ENCODE assay signal across 16 cellular contexts in genomic region chr6:35663001-35663400, GRCh38. TPM values are rescaled to one million over a fixed set of nuclear protein-coding genes. Genes with fewer than 3 reads are reported as not detected.
A peak's percentile ranks its signal among the peaks of the same experiment; 100 is the strongest.
DNase-seq lines count a peak whose midpoint lies in the region; ATAC-seq and TF ChIP-seq lines count a peak whose summit lies in the region.
"Had no signal": no experiment of that assay in that cellular context is flagged by ENCODE, and none has a peak within 500 bp of the region (broad histone marks: within the 10 kb centered on the region; RNA-seq: fewer than 3 reads in every experiment).

No MANE protein-coding gene starts in this region.

- H3K4ac ChIP-seq in neuronal stem cell (ENCODE audit: low read length) = no peak overlapping the region

- H3K27ac ChIP-seq in CD8-positive, alpha-beta memory T cell (ENCODE audit: low read depth, low read length) = no peak overlapping the region
- H3K27ac ChIP-seq in Panc1 (ENCODE audit: low read length) (peak overlapping the region; percentile 59; the same call in 1 of the 2 replicates), neuronal stem cell (replicated peaks; ENCODE audit: low read length) (peak overlapping the region; percentile 8)
- H3K27ac ChIP-seq: uterus had no signal

- H4K8ac ChIP-seq in neuronal stem cell (ENCODE audit: low read depth, low read length) = no peak overlapping the region

- H2BK12ac ChIP-seq in neuronal stem cell (ENCODE audit: low read length) = no peak overlapping the region

- POLR2A ChIA-PET in CD8-positive, alpha-beta memory T cell (lab: Charles Lee) = interaction anchor here (0.6 to 1.4 kb wide), 3 partner anchors 57 to 430 kb away, joined by 3 to 8 read pairs (median 3); no protein-coding TSS in a partner anchor
- POLR2A ChIA-PET in Panc1 (lab: Charles Lee) = no interaction called here

- intact Hi-C loops in Panc1 (cut with micrococcal nuclease; ENCODE audit: unreplicated experiment) = no loop called here

- no peak overlapping the region for H2AK5ac ChIP-seq in neuronal stem cell (ENCODE audit: low read depth, low read length)

- no CpG with 5 or more reads among the region's 7 CpGs for WGBS in neuronal stem cell (ENCODE audit: extremely low coverage in 2 of 2, insufficient read length in 2 of 2, insufficient replicate concordance in 1 of 2), 2 donors

- no peaks in the 10 kb centered on the region for H3K36me3 Mint-ChIP-seq in CD8-positive, alpha-beta memory T cell
- H3K36me3 Mint-ChIP-seq: memory B cell had no signal

- H3K27me3 ChIP-seq in CD8-positive, alpha-beta memory T cell (ENCODE audit: insufficient read depth, low read length, poor library complexity, severe bottlenecking) = no peaks in the 10 kb centered on the region
- H3K27me3 ChIP-seq in Panc1 (ENCODE audit: control insufficient read depth, insufficient read depth, low read length) (no peaks in the 10 kb centered on the region), neuronal stem cell (ENCODE audit: control insufficient read depth in 3 of 3, insufficient read depth in 3 of 3, low read depth in 1 of 3, low read length in 3 of 3) (no peaks in the 10 kb centered on the region)
- H3K27me3 ChIP-seq: sigmoid colon, uterus had no signal

- peaks cover 9 to 30% (median 18%) of the 10 kb centered on the region in 3 donors for H3K4me1 Mint-ChIP-seq in CD8-positive, alpha-beta memory T cell

- H3K18ac ChIP-seq in neuronal stem cell (ENCODE audit: low read length) = no peak overlapping the region

- no peak overlapping the region for H2BK15ac ChIP-seq in neuronal stem cell (ENCODE audit: low read length)

- no peak for DNase-seq in CD8-positive, alpha-beta memory T cell
- DNase-seq in Panc1 (ENCODE audit: low read depth, low spot score) = no peak
- peak; percentile 39 for DNase-seq in fibroblast of villous mesenchyme (ENCODE audit: low read depth)
- peak; percentile 36 for DNase-seq in neuronal stem cell (ENCODE audit: low spot score)
- no peak for DNase-seq in NCI-H146 treated with DMSO at 0.1 percent for 48 hours (lab: John Stamatoyannopoulos, UW; ENCODE audit: unreplicated experiment)
- no peak for DNase-seq in activated effector memory CD4-positive, alpha-beta T cell treated with anti-CD3 and anti-CD28 coated beads, Interleukin-2, amount 50 U/mL, for 16 hours
- DNase-seq: activated CD4-positive, CD25-positive, alpha-beta regulatory T cell treated with anti-CD3 and anti-CD28 coated beads, Interleukin-2, amount 50 U/mL, for 72 hours; cerebellar nuclear complex; GOT3; NCI-H446; SHP77; sigmoid colon; uterus had no signal

- in situ Hi-C loops in Panc1 (cut with HindIII; ENCODE audit: low pct_unique_long_range_greater_than_20kb, low sequenced_read_pairs) = no loop called here

- peak overlapping the region; percentile 34 for H3K4me3 ChIP-seq in CD8-positive, alpha-beta memory T cell (ENCODE audit: low read length)
- H3K4me3 ChIP-seq in Panc1 (ENCODE audit: low read depth in 2 of 2, low read length in 2 of 2) (no peak overlapping the region), fibroblast of villous mesenchyme (ENCODE audit: low read depth, low read length) (no peak overlapping the region), neuronal stem cell (ENCODE audit: low read length in 2 of 2) (peak overlapping the region in 1 of 2 donors; percentile 5)
- H3K4me3 ChIP-seq: sigmoid colon, uterus had no signal

- H3K9ac ChIP-seq in neuronal stem cell (ENCODE audit: low read depth, low read length, poor library complexity) = no peak overlapping the region

- H2BK120ac ChIP-seq in neuronal stem cell (ENCODE audit: low read depth, low read length) = no peak overlapping the region

- BruUV-seq in Panc1 (replicated peaks; lab: Mats Ljungman, UMichigan) = no TSS peak

- no peak for TF ChIP-seq CTCF in Panc1 (IDR thresholded peaks at IDR 0.05)
- TF ChIP-seq CTCF in fibroblast of villous mesenchyme (IDR thresholded peaks at IDR 0.05; ENCODE audit: insufficient read depth, low read depth, low read length) = no peak

- H3K9me3 ChIP-seq in CD8-positive, alpha-beta memory T cell (ENCODE audit: low read length) = no peaks in the 10 kb centered on the region
- H3K9me3 ChIP-seq in Panc1 (ENCODE audit: control insufficient read depth, insufficient read depth, low read depth, low read length) = no peaks in the 10 kb centered on the region
- H3K9me3 ChIP-seq in neuronal stem cell (replicated peaks in 1 of 2; ENCODE audit: control insufficient read depth in 2 of 2, insufficient read depth in 1 of 2, low read depth in 1 of 2, low read length in 2 of 2) = peaks cover 0 to 2% of the 10 kb centered on the region in 2 donors
- H3K9me3 ChIP-seq: sigmoid colon, uterus had no signal

- peaks cover 51% of the 10 kb centered on the region for H3K4me1 ChIP-seq in CD8-positive, alpha-beta memory T cell (ENCODE audit: insufficient read depth, low read length)
- H3K4me1 ChIP-seq in Panc1 (ENCODE audit: control insufficient read depth, insufficient read depth, low read length) (peaks cover 18% of the 10 kb centered on the region), neuronal stem cell (ENCODE audit: control insufficient read depth in 2 of 2, insufficient read depth in 1 of 2, low read depth in 1 of 2, low read length in 2 of 2) (peaks cover 4 to 19% of the 10 kb centered on the region in 2 donors)
- H3K4me1 ChIP-seq: uterus had no signal

- no peak overlapping the region for H3K23ac ChIP-seq in neuronal stem cell (ENCODE audit: low read depth, low read length, poor library complexity)

- no peak overlapping the region for H4K91ac ChIP-seq in neuronal stem cell (ENCODE audit: low read depth, low read length, poor library complexity)

- peak; percentile 53 for ATAC-seq in Panc1
- ATAC-seq in GM21390 (IDR thresholded peaks at IDR 0.05; ENCODE audit: unreplicated experiment) = no peak
- ATAC-seq in HG03469 (IDR thresholded peaks at IDR 0.05; ENCODE audit: unreplicated experiment) = no peak

- no peaks in the 10 kb centered on the region for H3K27me3 Mint-ChIP-seq in CD8-positive, alpha-beta memory T cell
- H3K27me3 Mint-ChIP-seq: memory B cell had no signal

- H3K4me2 ChIP-seq in neuronal stem cell (ENCODE audit: insufficient read depth, low read length, poor library complexity, severe bottlenecking) = no peak overlapping the region

- no peak overlapping the region for H2BK5ac ChIP-seq in neuronal stem cell (ENCODE audit: low read length)

- H3K14ac ChIP-seq in neuronal stem cell (ENCODE audit: low read length) = no peak overlapping the region

- H3K79me1 ChIP-seq in neuronal stem cell (ENCODE audit: low read depth, low read length) = no peaks in the 10 kb centered on the region

- CTCF ChIA-PET in CD8-positive, alpha-beta memory T cell (lab: Charles Lee) = interaction anchor here (1.1 to 2.9 kb wide), 7 partner anchors 13 to 80 kb away, joined by 3 to 14 read pairs (median 4); partner anchors contain the start of gene ARMC12
- CTCF ChIA-PET in Panc1 (lab: Charles Lee) = interaction anchor here (0.6 to 0.7 kb wide), 2 partner anchors 24 to 140 kb away, joined by 4 read pairs; no protein-coding TSS in a partner anchor

- H3K9me3 Mint-ChIP-seq in CD8-positive, alpha-beta memory T cell = no peaks in the 10 kb centered on the region
- H3K9me3 Mint-ChIP-seq: memory B cell had no signal

- H3K4me3 Mint-ChIP-seq in CD8-positive, alpha-beta memory T cell = no peak overlapping the region
- H3K4me3 Mint-ChIP-seq: memory B cell had no signal

- no peaks in the 10 kb centered on the region for H3K36me3 ChIP-seq in CD8-positive, alpha-beta memory T cell (ENCODE audit: insufficient read depth, low read length)
- H3K36me3 ChIP-seq in Panc1 (ENCODE audit: control insufficient read depth, insufficient read depth, low read length) = no peaks in the 10 kb centered on the region
- H3K36me3 ChIP-seq in neuronal stem cell (replicated peaks in 1 of 2; ENCODE audit: control insufficient read depth in 2 of 2, insufficient read depth in 2 of 2, low read length in 2 of 2) = peaks cover 0 to 5% of the 10 kb centered on the region in 2 donors
- H3K36me3 ChIP-seq: uterus had no signal

- H3K27ac Mint-ChIP-seq in CD8-positive, alpha-beta memory T cell = no peak overlapping the region
- H3K27ac Mint-ChIP-seq: memory B cell had no signal

- H2AFZ ChIP-seq in neuronal stem cell (ENCODE audit: low read length) = peak overlapping the region; percentile 15

RNA-seq across cellular contexts. Expression of gene FKBP5, which starts 25.7 kb away (rescaled TPM):
- 10 to 100 TPM; 55.7 to 58.8 TPM for total RNA-seq in CD8-positive, alpha-beta memory T cell
- 192 TPM for polyA plus RNA-seq in CD8-positive, alpha-beta memory T cell
- total RNA-seq in Panc1 (2021; ENCODE audit: unreplicated experiment) (25.2 TPM), fibroblast of villous mesenchyme (1.3 and 3.2 TPM in 2 replicates)
- polyA plus RNA-seq in Panc1 (2012; ENCODE audit: insufficient read length) = 14.9 TPM
- 30.2 TPM for polyA plus RNA-seq in neuronal stem cell (2013, experiment 1 of 2)
- polyA plus RNA-seq in neuronal stem cell (2013, experiment 2 of 2) = 30.5 TPM

Comparison
In these comparisons a context has a peak if more than half of its experiments do, and no peak if none do; other contexts are left out.
1. DNase-seq: peak in fibroblast of villous mesenchyme (single experiment) and neuronal stem cell (single experiment); none in CD8-positive, alpha-beta memory T cell (0 of 5), Panc1 (single experiment), NCI-H146 treated with DMSO at 0.1 percent for 48 hours (single experiment) and activated effector memory CD4-positive, alpha-beta T cell treated with anti-CD3 and anti-CD28 coated beads, Interleukin-2, amount 50 U/mL, for 16 hours (single experiment).